Comparison of ENCODE assay signal across 1 cellular context in genomic region chrX:123085311-123085940, GRCh38.
TF ChIP-seq lines count a peak whose summit lies in the region.

No MANE protein-coding gene starts in this region.

TF ChIP-seq in HepG2, 621 proteins besides CTCF, POLR2A, EP300 and RAD21 (continued from another document and continues in another):
- TF ChIP-seq, protein P1, sequence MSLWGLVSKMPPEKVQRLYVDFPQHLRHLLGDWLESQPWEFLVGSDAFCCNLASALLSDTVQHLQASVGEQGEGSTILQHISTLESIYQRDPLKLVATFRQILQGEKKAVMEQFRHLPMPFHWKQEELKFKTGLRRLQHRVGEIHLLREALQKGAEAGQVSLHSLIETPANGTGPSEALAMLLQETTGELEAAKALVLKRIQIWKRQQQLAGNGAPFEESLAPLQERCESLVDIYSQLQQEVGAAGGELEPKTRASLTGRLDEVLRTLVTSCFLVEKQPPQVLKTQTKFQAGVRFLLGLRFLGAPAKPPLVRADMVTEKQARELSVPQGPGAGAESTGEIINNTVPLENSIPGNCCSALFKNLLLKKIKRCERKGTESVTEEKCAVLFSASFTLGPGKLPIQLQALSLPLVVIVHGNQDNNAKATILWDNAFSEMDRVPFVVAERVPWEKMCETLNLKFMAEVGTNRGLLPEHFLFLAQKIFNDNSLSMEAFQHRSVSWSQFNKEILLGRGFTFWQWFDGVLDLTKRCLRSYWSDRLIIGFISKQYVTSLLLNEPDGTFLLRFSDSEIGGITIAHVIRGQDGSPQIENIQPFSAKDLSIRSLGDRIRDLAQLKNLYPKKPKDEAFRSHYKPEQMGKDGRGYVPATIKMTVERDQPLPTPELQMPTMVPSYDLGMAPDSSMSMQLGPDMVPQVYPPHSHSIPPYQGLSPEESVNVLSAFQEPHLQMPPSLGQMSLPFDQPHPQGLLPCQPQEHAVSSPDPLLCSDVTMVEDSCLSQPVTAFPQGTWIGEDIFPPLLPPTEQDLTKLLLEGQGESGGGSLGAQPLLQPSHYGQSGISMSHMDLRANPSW (CRISPR knock-in tag; IDR thresholded peaks at IDR 0.05; ENCODE audit: borderline replicate concordance) = no peak
- TF ChIP-seq PAXIP1 (CRISPR knock-in tag; conservative IDR thresholded peaks at IDR 0.05) (peak; percentile 55; the same call in 1 of the 2 replicates), FLYWCH1 (CRISPR knock-in tag; IDR thresholded peaks at IDR 0.05) (no peak), TEAD3 (CRISPR knock-in tag; optimal IDR thresholded peaks at IDR 0.05; ENCODE audit: borderline replicate concordance) (peak; percentile 99), ZFP90 (CRISPR knock-in tag; IDR thresholded peaks at IDR 0.05; ENCODE audit: borderline replicate concordance) (no peak), ZEB1 (IDR thresholded peaks at IDR 0.05; ENCODE audit: insufficient replicate concordance, low read depth) (no peak), HNF1A (IDR thresholded peaks at IDR 0.05; ENCODE audit: low read depth) (peak; percentile 34; the same call in 1 of the 2 replicates), HNF1A (CRISPR knock-in tag; IDR thresholded peaks at IDR 0.05; ENCODE audit: borderline replicate concordance) (no peak), TSC22D2 (CRISPR knock-in tag; IDR thresholded peaks at IDR 0.05; ENCODE audit: borderline replicate concordance) (no peak), FOXP4 (CRISPR knock-in tag; IDR thresholded peaks at IDR 0.05) (0 out of 2 replicates have a peak, but pooled peaks have one; percentile 33), FOSL2 (CRISPR knock-in tag; IDR thresholded peaks at IDR 0.05) (0 out of 2 replicates have a peak, but pooled peaks have one; percentile 16), HNRNPL (IDR thresholded peaks at IDR 0.05; ENCODE audit: low read depth, low read length) (no peak), SAP130 (CRISPR knock-in tag; IDR thresholded peaks at IDR 0.05; ENCODE audit: low read depth) (peak; percentile 29; the same call in 1 of the 2 replicates), FOXA3 (CRISPR knock-in tag; IDR thresholded peaks at IDR 0.05) (peak; percentile 51; the same call in 1 of the 2 replicates), ZNF331 (CRISPR knock-in tag; IDR thresholded peaks at IDR 0.05) (0 out of 2 replicates have a peak, but pooled peaks have one; percentile 18), HNF4A (CRISPR knock-in tag; IDR thresholded peaks at IDR 0.05) (peak; percentile 25; the same call in 1 of the 2 replicates), ARID5B (CRISPR knock-in tag; IDR thresholded peaks at IDR 0.05) (peak; percentile 66), AHDC1 (CRISPR knock-in tag; IDR thresholded peaks at IDR 0.05; ENCODE audit: borderline replicate concordance) (peak; percentile 44; the same call in 1 of the 2 replicates), GATAD2A (CRISPR knock-in tag; IDR thresholded peaks at IDR 0.05) (peak; percentile 34), ZNF773 (CRISPR knock-in tag; IDR thresholded peaks at IDR 0.05; ENCODE audit: borderline replicate concordance) (no peak), CBX5 (CRISPR knock-in tag; IDR thresholded peaks at IDR 0.05; ENCODE audit: borderline replicate concordance) (no peak), PAF1 (CRISPR knock-in tag; IDR thresholded peaks at IDR 0.05) (no peak), HDAC2 (CRISPR knock-in tag; IDR thresholded peaks at IDR 0.05) (0 out of 2 replicates have a peak, but pooled peaks have one; percentile 21)
- TF ChIP-seq, protein P2, sequence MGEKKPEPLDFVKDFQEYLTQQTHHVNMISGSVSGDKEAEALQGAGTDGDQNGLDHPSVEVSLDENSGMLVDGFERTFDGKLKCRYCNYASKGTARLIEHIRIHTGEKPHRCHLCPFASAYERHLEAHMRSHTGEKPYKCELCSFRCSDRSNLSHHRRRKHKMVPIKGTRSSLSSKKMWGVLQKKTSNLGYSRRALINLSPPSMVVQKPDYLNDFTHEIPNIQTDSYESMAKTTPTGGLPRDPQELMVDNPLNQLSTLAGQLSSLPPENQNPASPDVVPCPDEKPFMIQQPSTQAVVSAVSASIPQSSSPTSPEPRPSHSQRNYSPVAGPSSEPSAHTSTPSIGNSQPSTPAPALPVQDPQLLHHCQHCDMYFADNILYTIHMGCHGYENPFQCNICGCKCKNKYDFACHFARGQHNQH (CRISPR knock-in tag; IDR thresholded peaks at IDR 0.05) = no peak
- TF ChIP-seq, protein P3, sequence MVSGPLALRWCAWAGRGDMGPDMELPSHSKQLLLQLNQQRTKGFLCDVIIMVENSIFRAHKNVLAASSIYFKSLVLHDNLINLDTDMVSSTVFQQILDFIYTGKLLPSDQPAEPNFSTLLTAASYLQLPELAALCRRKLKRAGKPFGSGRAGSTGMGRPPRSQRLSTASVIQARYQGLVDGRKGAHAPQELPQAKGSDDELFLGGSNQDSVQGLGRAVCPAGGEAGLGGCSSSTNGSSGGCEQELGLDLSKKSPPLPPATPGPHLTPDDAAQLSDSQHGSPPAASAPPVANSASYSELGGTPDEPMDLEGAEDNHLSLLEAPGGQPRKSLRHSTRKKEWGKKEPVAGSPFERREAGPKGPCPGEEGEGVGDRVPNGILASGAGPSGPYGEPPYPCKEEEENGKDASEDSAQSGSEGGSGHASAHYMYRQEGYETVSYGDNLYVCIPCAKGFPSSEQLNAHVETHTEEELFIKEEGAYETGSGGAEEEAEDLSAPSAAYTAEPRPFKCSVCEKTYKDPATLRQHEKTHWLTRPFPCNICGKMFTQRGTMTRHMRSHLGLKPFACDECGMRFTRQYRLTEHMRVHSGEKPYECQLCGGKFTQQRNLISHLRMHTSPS (CRISPR knock-in tag; IDR thresholded peaks at IDR 0.05; ENCODE audit: low read depth) = no peak
